In the genomic region with DNA sequence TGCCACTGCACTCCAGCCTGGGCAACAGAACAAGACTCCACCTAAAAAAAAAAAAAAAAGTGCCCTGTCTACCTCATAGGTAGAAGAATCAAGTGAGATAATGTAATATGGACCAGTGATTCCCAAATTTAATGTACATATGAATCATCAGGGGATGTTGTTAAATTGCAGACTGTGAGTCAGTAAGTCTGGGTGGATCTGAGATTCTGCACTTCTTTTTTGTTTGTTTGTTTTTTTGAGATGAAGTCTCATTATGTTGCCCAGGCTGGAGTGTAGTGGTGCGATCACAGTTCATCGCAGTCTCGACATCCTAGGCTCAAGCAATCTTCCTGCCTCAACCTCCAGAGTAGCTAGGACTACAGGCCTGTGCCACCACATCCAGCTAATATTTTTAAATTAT, we compare ENCODE assay signal across 30 cellular contexts. TPM values are rescaled to one million over a fixed set of nuclear protein-coding genes. Genes with fewer than 3 reads are reported as not detected.
DNase-seq lines count a peak whose midpoint lies in the region; ATAC-seq, FAIRE-seq and TF ChIP-seq lines count a peak whose summit lies in the region.
"Had no signal": no experiment of that assay in that cellular context is flagged by ENCODE, and none has a peak within 500 bp of the region (broad histone marks: within the 10 kb centered on the region; RNA-seq: fewer than 3 reads in every experiment).

No MANE protein-coding gene starts in this region.

- H3K4me3 ChIP-seq in GM23248: no peak overlapping the region
- H3K4me3 ChIP-seq in mesenchymal stem cell (ENCODE audit: insufficient read depth in 1 of 2, low read depth in 1 of 2, low read length in 2 of 2): no peak overlapping the region
- no peak overlapping the region for H3K4me3 ChIP-seq in WERI-Rb-1 (ENCODE audit: low read depth, low read length)
- H3K4me3 ChIP-seq: adrenal gland; BLaER1 treated with 17β-estradiol and CSF1 and Interleukin-3, amounts not matched to agents 10 nM and 100 nM; GM12878; suprapubic skin; uterus had no signal

- H4K91ac ChIP-seq in mesenchymal stem cell (ENCODE audit: low read length): no peak overlapping the region

- no peak overlapping the region for H3K23ac ChIP-seq in mesenchymal stem cell (ENCODE audit: low read length in 2 of 2)

- no peak for TF ChIP-seq CTCF in WERI-Rb-1 (IDR thresholded peaks at IDR 0.05; ENCODE audit: low read depth, low read length)

- 0 out of 2 replicates have a peak, but pooled peaks cover 3% of the 10 kb centered on the region for H3K4me1 ChIP-seq in GM23248 (ENCODE audit: insufficient read depth)
- H3K4me1 ChIP-seq in mesenchymal stem cell (ENCODE audit: control insufficient read depth, insufficient read depth, low read depth, low read length): peaks cover 3% of the 10 kb centered on the region
- H3K4me1 ChIP-seq: adrenal gland; BLaER1 treated with 17β-estradiol and CSF1 and Interleukin-3, amounts not matched to agents 10 nM and 100 nM; uterus had no signal

- no peak overlapping the region for H4K8ac ChIP-seq in mesenchymal stem cell (ENCODE audit: low read length)

- H3K9ac ChIP-seq in GM23248 (no peak overlapping the region), mesenchymal stem cell (ENCODE audit: low read length) (no peak overlapping the region)
- H3K9ac ChIP-seq: BLaER1 treated with 17β-estradiol and CSF1 and Interleukin-3, amounts not matched to agents 10 nM and 100 nM had no signal

- H3K36me3 ChIP-seq in GM23248 (ENCODE audit: low read depth) (no peaks in the 10 kb centered on the region), mesenchymal stem cell (ENCODE audit: control insufficient read depth in 1 of 2, insufficient read depth in 2 of 2, low read depth in 1 of 2, low read length in 2 of 2) (no peaks in the 10 kb centered on the region), WERI-Rb-1 (no peaks in the 10 kb centered on the region)
- H3K36me3 ChIP-seq: adrenal gland; BLaER1 treated with 17β-estradiol and CSF1 and Interleukin-3, amounts not matched to agents 10 nM and 100 nM; suprapubic skin; uterus had no signal

- no peaks in the 10 kb centered on the region for H3K9me3 ChIP-seq in GM23248 (ENCODE audit: low read depth)
- H3K9me3 ChIP-seq in mesenchymal stem cell (ENCODE audit: control insufficient read depth, low read length): no peaks in the 10 kb centered on the region
- H3K9me3 ChIP-seq in WERI-Rb-1 (ENCODE audit: severe bottlenecking): no peaks in the 10 kb centered on the region
- H3K9me3 ChIP-seq: adrenal gland; BLaER1 treated with 17β-estradiol and CSF1 and Interleukin-3, amounts not matched to agents 10 nM and 100 nM; Caco-2; suprapubic skin; uterus had no signal

- no peaks in the 10 kb centered on the region for H3K79me1 ChIP-seq in mesenchymal stem cell (replicated peaks; ENCODE audit: low read length, poor library complexity, severe bottlenecking)

- no peaks in the 10 kb centered on the region for H4K20me1 ChIP-seq in GM23248 (ENCODE audit: insufficient read depth)
- H4K20me1 ChIP-seq: BLaER1 treated with 17β-estradiol and CSF1 and Interleukin-3, amounts not matched to agents 10 nM and 100 nM had no signal

- H3K27ac ChIP-seq in GM23248 (no peak overlapping the region), mesenchymal stem cell (ENCODE audit: low read length, poor library complexity, severe bottlenecking) (no peak overlapping the region), WERI-Rb-1 (no peak overlapping the region)
- H3K27ac ChIP-seq: adrenal gland; BLaER1 treated with 17β-estradiol and CSF1 and Interleukin-3, amounts not matched to agents 10 nM and 100 nM; epithelial cell of prostate; foreskin keratinocyte; suprapubic skin; uterus had no signal

- H3K27me3 ChIP-seq in GM23248 (replicated peaks; ENCODE audit: insufficient read depth): no peaks in the 10 kb centered on the region
- H3K27me3 ChIP-seq in mesenchymal stem cell (ENCODE audit: control insufficient read depth in 1 of 2, insufficient read depth in 1 of 2, low read length in 2 of 2): no peaks in the 10 kb centered on the region
- peaks cover 58% of the 10 kb centered on the region for H3K27me3 ChIP-seq in WERI-Rb-1 (ENCODE audit: insufficient read depth, low read depth, severe bottlenecking)
- H3K27me3 ChIP-seq: adrenal gland, suprapubic skin, uterus had no signal

- peaks cover 6% of the 10 kb centered on the region; the same call in 1 of the 2 replicates for H3F3A ChIP-seq in GM23248 (ENCODE audit: insufficient read depth)

- H2BK120ac ChIP-seq in mesenchymal stem cell (ENCODE audit: low read depth, low read length): no peak overlapping the region

- WGBS in GM23248 (ENCODE audit: low coverage in 1 of 2, low lambda C conversion rate in 2 of 2, missing lambda C conversion rate in 2 of 2), 2 experiments: 93 to 98% methylated on average over 3 of the region's 3 CpGs
- WGBS in mesenchymal stem cell: no CpG with 5 or more reads among the region's 3 CpGs

- no peak overlapping the region for H2BK5ac ChIP-seq in mesenchymal stem cell (ENCODE audit: low read depth, low read length, poor library complexity, severe bottlenecking)

- DNase-seq in GM23248: peak; percentile 65
- DNase-seq in M059J (ENCODE audit: low read depth): peak; percentile 68
- peak; percentile 35 for DNase-seq in amniotic epithelial cell (ENCODE audit: low read depth)
- peak; percentile 79 for DNase-seq in mesenchymal stem cell
- no peak for DNase-seq in WERI-Rb-1
- no peak for DNase-seq in frontal cortex (ENCODE audit: low spot score in 2 of 2)
- DNase-seq: activated CD4-positive, alpha-beta T cell treated with anti-CD3 and anti-CD28 coated beads, Interleukin-2, amount 10 ng/mL, durations not matched to agents 7 days and 5 days; activated naive CD4-positive, alpha-beta T cell treated with Interleukin-2 at 50 U/mL for 16 hours; activated T-cell treated with anti-CD3 and anti-CD28 coated beads, Interleukin-2, amount 50 U/mL, for 4 hours; adrenal gland; DND-41; effector CD4-positive, alpha-beta T cell; GOT3; mesendoderm; MM.1S; stimulated activated CD4-positive, alpha-beta T cell treated with anti-CD3 and anti-CD28 coated beads, Interleukin-4, amount 100 ng/mL, for 4 hours; T-helper 9 cell; uterus had no signal

- H2AFZ ChIP-seq in GM23248: no peak overlapping the region
- no peak overlapping the region for H2AFZ ChIP-seq in mesenchymal stem cell (ENCODE audit: low read depth, low read length)

- no peaks in the 10 kb centered on the region for H3K9me2 ChIP-seq in GM23248 (ENCODE audit: insufficient read depth)

- no peak overlapping the region for H2BK12ac ChIP-seq in mesenchymal stem cell (ENCODE audit: low read length in 2 of 2)

- H3K4me2 ChIP-seq in GM23248 (ENCODE audit: unreplicated experiment): no peak overlapping the region
- no peak overlapping the region for H3K4me2 ChIP-seq in mesenchymal stem cell (ENCODE audit: low read length, poor library complexity, severe bottlenecking)
- H3K4me2 ChIP-seq: BLaER1 treated with 17β-estradiol and CSF1 and Interleukin-3, amounts not matched to agents 10 nM and 100 nM had no signal

- in situ Hi-C loops in GM23248 (cut with MboI): no loop called here

- ATAC-seq in GM21723 (IDR thresholded peaks at IDR 0.05; ENCODE audit: unreplicated experiment): no peak
- ATAC-seq in HG02678 (IDR thresholded peaks at IDR 0.05; ENCODE audit: unreplicated experiment): no peak
- ATAC-seq: activated T-cell treated with anti-CD3 and anti-CD28 coated beads, Interleukin-2, amount 50 U/mL, for 4 hours; foreskin keratinocyte; GM12878; left lobe of liver; sciatic nerve; stimulated activated memory B cell treated with anti-CD40 and anti-IgM and Interleukin-4, amounts not matched to agents 10 μg/mL and 1 μg/mL and 100 μg/mL, for 72 hours had no signal

- no peak overlapping the region for H3K18ac ChIP-seq in mesenchymal stem cell (ENCODE audit: low read depth in 1 of 2, low read length in 2 of 2)

- no peaks in the 10 kb centered on the region for H3K79me2 ChIP-seq in GM23248 (ENCODE audit: insufficient read depth)

- no peak overlapping the region for H2BK15ac ChIP-seq in mesenchymal stem cell (ENCODE audit: low read depth, poor library complexity, severe bottlenecking)

- no peak overlapping the region for H2AK5ac ChIP-seq in mesenchymal stem cell (ENCODE audit: low read length, severe bottlenecking)

- H3K14ac ChIP-seq in mesenchymal stem cell (ENCODE audit: low read length in 2 of 2): no peak overlapping the region

- no peak for FAIRE-seq in frontal cortex (lab: Jason Lieb, UNC)
- FAIRE-seq: GM12878 had no signal

- H3K4ac ChIP-seq in mesenchymal stem cell (ENCODE audit: low read depth in 1 of 2, low read length in 2 of 2): no peak overlapping the region

RNA-seq across cellular contexts. Expression of gene HOXB1, which starts 31.6 kb away (rescaled TPM):
- not detected in 2 replicates for total RNA-seq in GM23248 (2014; rRNA removed; shearing (Covaris generic))
- polyA plus RNA-seq in GM23248 (2016; fragmentation: Nextera tagmentation; extraction: Ambion mirVana): not detected in 2 replicates
- total RNA-seq in M059J (2014; rRNA removed; shearing (Covaris generic)): not detected in 2 replicates
- polyA plus RNA-seq in mesenchymal stem cell (2013, experiment 1 of 2): not detected
- not detected for polyA plus RNA-seq in mesenchymal stem cell (2013, experiment 2 of 2)
- not detected for total RNA-seq in frontal cortex
- total RNA-seq: activated CD4-positive, alpha-beta T cell treated with anti-CD3 and anti-CD28 coated beads, Interleukin-2, amount 10 ng/mL, durations not matched to agents 7 days and 5 days; activated T-cell treated with anti-CD3 and anti-CD28 coated beads, Interleukin-2, amount 50 U/mL, for 4 hours; adrenal gland; Caco-2; foreskin keratinocyte; GM12878; left lobe of liver; NCI-H460; sciatic nerve; suprapubic skin; uterus had no signal
- polyA plus RNA-seq: adrenal gland, foreskin keratinocyte, GM12878 had no signal

RNA-seq across cellular contexts. Expression of gene HOXB2, which starts 45.7 kb away (rescaled TPM):
- total RNA-seq in GM23248 (2014; rRNA removed; shearing (Covaris generic)): 9.6 and 12.1 TPM in 2 replicates
- 25.3 and 27.4 TPM in 2 replicates for polyA plus RNA-seq in GM23248 (2016; fragmentation: Nextera tagmentation; extraction: Ambion mirVana)
- 17.4 and 30.7 TPM in 2 replicates for total RNA-seq in M059J (2014; rRNA removed; shearing (Covaris generic))
- polyA plus RNA-seq in mesenchymal stem cell (2013, experiment 1 of 2): 51.3 TPM
- polyA plus RNA-seq in mesenchymal stem cell (2013, experiment 2 of 2): 53.0 TPM
- not detected for total RNA-seq in frontal cortex
- total RNA-seq: NCI-H460 had no signal

Comparison
In these comparisons a context has a peak if more than half of its experiments do, and no peak if none do; other contexts are left out.
1. DNase-seq: peak in GM23248 (single experiment), M059J (single experiment), amniotic epithelial cell (single experiment) and mesenchymal stem cell (single experiment); none in WERI-Rb-1 (single experiment) and frontal cortex (0 of 2).
2. RNA of gene HOXB2, which starts 45.7 kb away (total RNA-seq): 17.4 to 30.7 TPM in M059J and 9.6 to 12.1 TPM in GM23248; not detected in frontal cortex (single experiment); every median in the first group is over 10 times any median in the second.